In genomic region chr1:52511851-52512615, GRCh38 we compare ENCODE assay signal across 20 cellular contexts.
"Had no signal": no experiment of that assay in that cellular context is flagged by ENCODE, and none has a peak within 500 bp of the region (broad histone marks: within the 10 kb centered on the region; RNA-seq: fewer than 3 reads in every experiment).

No MANE protein-coding gene starts in this region.

- H3K4me1 Mint-ChIP-seq: nephron had no signal

- H3K9me3 Mint-ChIP-seq: naive B cell; nephron; stimulated activated naive B cell treated with anti-CD40 and anti-IgM and Interleukin-4, amounts not matched to agents 10 μg/mL and 1 μg/mL and 100 μg/mL, for 72 hours had no signal

- H3K4me1 ChIP-seq: pancreas had no signal

- H3K27me3 Mint-ChIP-seq: naive B cell; progenitor cell of endocrine pancreas; stimulated activated naive B cell treated with anti-CD40 and anti-IgM and Interleukin-4, amounts not matched to agents 10 μg/mL and 1 μg/mL and 100 μg/mL, for 72 hours had no signal

- H3K9me3 ChIP-seq: heart left ventricle, pancreas had no signal

- FAIRE-seq: endometrium, frontal cortex, islet of Langerhans, pancreas had no signal

- H3K27ac ChIP-seq: heart left ventricle, pancreas had no signal

- H3K4me2 ChIP-seq: smooth muscle cell had no signal

- H3K4me3 Mint-ChIP-seq: naive B cell; nephron; stimulated activated naive B cell treated with anti-CD40 and anti-IgM and Interleukin-4, amounts not matched to agents 10 μg/mL and 1 μg/mL and 100 μg/mL, for 72 hours had no signal

- H3K4me3 ChIP-seq: heart left ventricle, pancreas, smooth muscle cell had no signal

- H3K27ac Mint-ChIP-seq: nephron; stimulated activated naive B cell treated with anti-CD40 and anti-IgM and Interleukin-4, amounts not matched to agents 10 μg/mL and 1 μg/mL and 100 μg/mL, for 72 hours had no signal

- DNase-seq: effector memory CD4-positive, alpha-beta T cell; heart left ventricle; hippocampal formation; kidney glomerular epithelial cell; mesendoderm; naive B cell; occipital lobe; pancreas; right cardiac atrium; stimulated activated CD4-positive, alpha-beta T cell treated with anti-CD3 and anti-CD28 coated beads, Interleukin-1b, Interleukin-23, amount 100 ng/mL, for 48 hours; stimulated activated CD4-positive, alpha-beta T cell treated with anti-CD3 and anti-CD28 coated beads, Interleukin-4, amount 100 ng/mL, for 24 hours; stimulated activated naive B cell treated with anti-CD40 and anti-IgM and Interleukin-4, amounts not matched to agents 10 μg/mL and 1 μg/mL and 100 μg/mL, for 72 hours; trophoblast cell had no signal

- H3K27me3 ChIP-seq: heart left ventricle, pancreas had no signal

- ATAC-seq: esophagus mucosa; heart left ventricle; pancreas; right cardiac atrium; stimulated activated naive B cell treated with anti-CD40 and anti-IgM and Interleukin-4, amounts not matched to agents 10 μg/mL and 1 μg/mL and 100 μg/mL, for 72 hours had no signal
